Comparison of ENCODE assay signal across 24 cellular contexts in genomic region chr7:155647734-155648133, GRCh38. TPM values are rescaled to one million over a fixed set of nuclear protein-coding genes. Genes with fewer than 3 reads are reported as not detected.
DNase-seq lines count a peak whose midpoint lies in the region; ATAC-seq, FAIRE-seq and TF ChIP-seq lines count a peak whose summit lies in the region.
"Had no signal": no experiment of that assay in that cellular context is flagged by ENCODE, and none has a peak within 500 bp of the region (broad histone marks: within the 10 kb centered on the region; RNA-seq: fewer than 3 reads in every experiment).

No MANE protein-coding gene starts in this region.

- H4K20me1 ChIP-seq in HepG2 (ENCODE audit: insufficient read depth, low read length) (peaks cover 51% of the 10 kb centered on the region), OCI-LY7 (ENCODE audit: insufficient read depth, low read length) (peaks cover 12% of the 10 kb centered on the region)

- H3K27ac Mint-ChIP-seq in endodermal cell (no peak overlapping the region), type B pancreatic cell (no peak overlapping the region)
- H3K27ac Mint-ChIP-seq: H9 had no signal

- peaks cover 10% of the 10 kb centered on the region; the same call in 1 of the 2 replicates for H3K9me3 ChIP-seq in HepG2 (ENCODE audit: low read length)
- no peaks in the 10 kb centered on the region for H3K9me3 ChIP-seq in right lobe of liver
- peaks cover 32% of the 10 kb centered on the region for H3K9me3 ChIP-seq in OCI-LY7 (ENCODE audit: low read length)
- peaks cover 37% of the 10 kb centered on the region for H3K9me3 ChIP-seq in endodermal cell (ENCODE audit: control insufficient read depth, low read length)
- H3K9me3 ChIP-seq in thyroid gland: no peaks in the 10 kb centered on the region

- H3K4me2 ChIP-seq in HepG2 (ENCODE audit: low read depth, low read length) (0 out of 2 replicates have a peak overlapping the region, but pooled peaks have one; percentile 76), OCI-LY7 (ENCODE audit: low read length) (peak overlapping the region; percentile 96; the same call in 1 of the 2 replicates)

- H3K9me3 Mint-ChIP-seq in endodermal cell (peaks cover 32% of the 10 kb centered on the region), type B pancreatic cell (peaks cover 21% of the 10 kb centered on the region)

- H3K27me3 ChIP-seq in HepG2 (ENCODE audit: control insufficient read depth in 1 of 2, insufficient read depth in 2 of 2, low read length in 2 of 2) (no peaks in the 10 kb centered on the region; a peak in 1 of 5 replicates), right lobe of liver (no peaks in the 10 kb centered on the region), endodermal cell (ENCODE audit: control insufficient read depth, insufficient read depth, low read length, poor library complexity, severe bottlenecking) (no peaks in the 10 kb centered on the region), thyroid gland (no peaks in the 10 kb centered on the region)

- no peak overlapping the region for H3K9ac ChIP-seq in HepG2 (ENCODE audit: insufficient read depth, low read depth, low read length)
- no peak overlapping the region for H3K9ac ChIP-seq in endodermal cell (ENCODE audit: extremely low read depth, low read length, poor library complexity, severe bottlenecking)

- no peak overlapping the region for H3K27ac ChIP-seq in HepG2 (ENCODE audit: extremely low read length, insufficient read depth, low read length)
- H3K27ac ChIP-seq in right lobe of liver: no peak overlapping the region
- peak overlapping the region; percentile 40 for H3K27ac ChIP-seq in OCI-LY7 (ENCODE audit: low read depth, low read length, poor library complexity, severe bottlenecking)
- no peak overlapping the region for H3K27ac ChIP-seq in endodermal cell (ENCODE audit: low read depth, low read length)
- no peak overlapping the region for H3K27ac ChIP-seq in thyroid gland
- H3K27ac ChIP-seq: HL-60, SK-N-MC had no signal

- in situ Hi-C loops in HepG2 (cut with HindIII; ENCODE audit: extremely low pct_ligation_motif_present, low pct_unique_long_range_greater_than_20kb): no loop called here

- no peak for ATAC-seq in HepG2
- ATAC-seq in right lobe of liver: no peak
- no peak for ATAC-seq in GM19395 (IDR thresholded peaks at IDR 0.05; ENCODE audit: unreplicated experiment)

- BruUV-seq in HepG2 (replicated peaks; lab: Mats Ljungman, UMichigan): no TSS peak
- BruUV-seq in OCI-LY7 (replicated peaks; lab: Mats Ljungman, UMichigan): no TSS peak

- CTCF ChIA-PET in HepG2 (lab: Yijun Ruan, JAX; ENCODE audit: low intra/inter-chr PET ratio, low total read pairs): no interaction called here
- CTCF ChIA-PET in OCI-LY7 (lab: Charles Lee; ENCODE audit: unreplicated experiment): no interaction called here

- H3K36me3 ChIP-seq in HepG2 (replicated peaks in 1 of 2; ENCODE audit: control insufficient read depth in 1 of 2, insufficient read depth in 2 of 2, low read length in 2 of 2): peaks cover 2 to 9% of the 10 kb centered on the region in 2 experiments; a peak in 4 of 5 replicates
- H3K36me3 ChIP-seq in right lobe of liver: peaks cover 0 to 8% (median 1%) of the 10 kb centered on the region in 4 donors
- H3K36me3 ChIP-seq in OCI-LY7 (ENCODE audit: insufficient read depth, low read length): peaks cover 49% of the 10 kb centered on the region
- peaks cover 37% of the 10 kb centered on the region for H3K36me3 ChIP-seq in endodermal cell (ENCODE audit: control insufficient read depth, insufficient read depth, low read length)
- H3K36me3 ChIP-seq in thyroid gland: no peaks in the 10 kb centered on the region

- DNase-seq in HepG2 (ENCODE audit: low spot score): no peak
- DNase-seq in right lobe of liver: no peak
- DNase-seq in OCI-LY7 (ENCODE audit: low spot score): no peak
- DNase-seq in endodermal cell: no peak
- DNase-seq in type B pancreatic cell (ENCODE audit: extremely low spot score, unreplicated experiment): no peak
- DNase-seq in NCI-H510A (lab: John Stamatoyannopoulos, UW): no peak
- DNase-seq in thyroid gland: no peak
- DNase-seq: Calu3; CD4-positive, alpha-beta memory T cell; DMS53; H9; IMR-90; NCI-H1105 treated with DMSO at 0.1 percent for 48 hours; NCI-H1694 treated with DMSO at 0.1 percent for 48 hours; NCI-H748 treated with DMSO at 0.1 percent for 48 hours; NK-92 treated with Interleukin-12 subunit alpha and Interleukin-12 subunit beta, amount 100 ng/mL, for 24 hours; OCI-M1; SHP77 had no signal

- intact Hi-C loops in HepG2 (cut with micrococcal nuclease; ENCODE audit: unreplicated experiment) (no loop called here), right lobe of liver (cut with DNase I) (no loop called here), OCI-LY7 (cut with micrococcal nuclease; ENCODE audit: unreplicated experiment) (no loop called here), thyroid gland (cut with DNase I) (no loop called here)

- no peak for TF ChIP-seq CTCF in HepG2 (CRISPR knock-in tag; IDR thresholded peaks at IDR 0.05)
- no peak for TF ChIP-seq CTCF in right lobe of liver (IDR thresholded peaks at IDR 0.05)
- TF ChIP-seq CTCF in OCI-LY7 (conservative IDR thresholded peaks at IDR 0.05; ENCODE audit: low read length): no peak
- TF ChIP-seq CTCF in endodermal cell (conservative IDR thresholded peaks at IDR 0.05): no peak
- TF ChIP-seq CTCF in type B pancreatic cell (conservative IDR thresholded peaks at IDR 0.05): no peak
- TF ChIP-seq CTCF in thyroid gland (IDR thresholded peaks at IDR 0.05): no peak

- H3K4me1 Mint-ChIP-seq in endodermal cell (peaks cover 38% of the 10 kb centered on the region), type B pancreatic cell (ENCODE audit: unreplicated experiment) (peaks cover 24% of the 10 kb centered on the region)

- POLR2A ChIA-PET in HepG2 (lab: Yijun Ruan, JAX): no interaction called here
- POLR2A ChIA-PET in OCI-LY7 (lab: Charles Lee): interaction anchor here (0.9 kb wide), 1 partner anchor 61 kb away, joined by 5 read pairs; no protein-coding TSS in a partner anchor

- no peak for FAIRE-seq in HepG2 (lab: Jason Lieb, UNC)
- FAIRE-seq: GM12892, GM18507 had no signal

- TF ChIP-seq EP300 in HepG2 (IDR thresholded peaks at IDR 0.05; ENCODE audit: low read depth in 2 of 2, low read length in 2 of 2): no peak
- TF ChIP-seq EP300 in HepG2 (CRISPR knock-in tag; IDR thresholded peaks at IDR 0.05; ENCODE audit: borderline replicate concordance): no peak

- no peak overlapping the region for H3K4me3 Mint-ChIP-seq in endodermal cell
- H3K4me3 Mint-ChIP-seq in type B pancreatic cell: peak overlapping the region; percentile 34
- H3K4me3 Mint-ChIP-seq: B cell, H9 had no signal

- H3K4me1 ChIP-seq in HepG2 (ENCODE audit: insufficient read depth, low read length) (peaks cover 74% of the 10 kb centered on the region), right lobe of liver (peaks cover 0 to 46% (median 14%) of the 10 kb centered on the region in 4 donors), OCI-LY7 (ENCODE audit: insufficient read depth, low read length, poor library complexity, severe bottlenecking) (peaks cover 57% of the 10 kb centered on the region), endodermal cell (ENCODE audit: control insufficient read depth, insufficient read depth, low read length) (no peaks in the 10 kb centered on the region), thyroid gland (peaks cover 10 to 25% of the 10 kb centered on the region in 2 donors)

- TF ChIP-seq RAD21 in HepG2 (CRISPR knock-in tag; IDR thresholded peaks at IDR 0.05): no peak

- H3K4me3 ChIP-seq in HepG2 (replicated peaks in 1 of 3; ENCODE audit: insufficient read depth in 1 of 3, low read depth in 2 of 3, low read length in 3 of 3) (no peak overlapping the region), right lobe of liver (no peak overlapping the region), OCI-LY7 (ENCODE audit: low read depth, low read length, poor library complexity, severe bottlenecking) (peak overlapping the region; percentile 5), endodermal cell (ENCODE audit: low read length) (peak overlapping the region; percentile 96), thyroid gland (replicated peaks in 1 of 3) (no peak overlapping the region)

- peaks cover 50% of the 10 kb centered on the region for H3K36me3 Mint-ChIP-seq in endodermal cell (ENCODE audit: low read depth)
- H3K36me3 Mint-ChIP-seq in type B pancreatic cell: peaks cover 66% of the 10 kb centered on the region

- peaks cover 88% of the 10 kb centered on the region for H3K79me2 ChIP-seq in HepG2 (ENCODE audit: insufficient read depth, low read length)
- peaks cover 93% of the 10 kb centered on the region for H3K79me2 ChIP-seq in OCI-LY7 (ENCODE audit: insufficient read depth, low read depth, low read length)

- TF ChIP-seq POLR2A in HepG2 (IDR thresholded peaks at IDR 0.05; ENCODE audit: insufficient read depth in 1 of 2, low read depth in 2 of 2, low read length in 2 of 2) (no peak), right lobe of liver (IDR thresholded peaks at IDR 0.05) (no peak), thyroid gland (IDR thresholded peaks at IDR 0.05) (no peak)

- H2AFZ ChIP-seq in HepG2 (ENCODE audit: low read length): no peak overlapping the region
- H2AFZ ChIP-seq in OCI-LY7 (ENCODE audit: low read length): no peak overlapping the region

- H3K9me2 ChIP-seq in OCI-LY7 (ENCODE audit: insufficient read depth, low read length): no peaks in the 10 kb centered on the region

- H3K27me3 Mint-ChIP-seq in endodermal cell (ENCODE audit: insufficient read depth) (no peaks in the 10 kb centered on the region), type B pancreatic cell (no peaks in the 10 kb centered on the region)
- H3K27me3 Mint-ChIP-seq: B cell; CD4-positive, alpha-beta memory T cell had no signal

- 97% methylated on average over 2 of the region's 2 CpGs for WGBS in HepG2 (ENCODE audit: low lambda C conversion rate)
- 95% methylated on average over 2 of the region's 2 CpGs for whole genome bisulfite sequencing in right lobe of liver (ENCODE audit: insufficient coverage, low coverage, low lambda C conversion rate, missing lambda C conversion rate)
- 100% methylated on average over 2 of the region's 2 CpGs; no CpG with 5 or more reads in 1 of the 2 experiments for WGBS in endodermal cell (ENCODE audit: insufficient coverage in 1 of 2, insufficient read length in 1 of 2), 2 experiments
- WGBS in thyroid gland, 2 donors: 98% methylated on average over 2 of the region's 2 CpGs

RNA-seq across cellular contexts. Expression of gene RBM33, which starts 3.3 kb away (rescaled TPM):
- total RNA-seq in HepG2 (2016; rRNA removed; fragmentation: Illumina TruSeq; extraction: Trizol) (22.3 and 28.9 TPM in 2 replicates), right lobe of liver (10 to 100 TPM; 24.9 to 55.1 (median 32.0) TPM), OCI-LY7 (2022) (127 and 150 TPM in 2 replicates), endodermal cell (10 to 100 TPM; 86.8 to 87.1 TPM), type B pancreatic cell (ENCODE audit: low replicate concordance) (60.2 and 67.2 TPM in 2 replicates), thyroid gland (10 to 100 TPM; 35.7 to 59.9 (median 44.5) TPM)
- 316 and 350 TPM in 2 replicates for total RNA-seq in HepG2 (2016; cell fraction: cytosol; rRNA removed; fragmentation: Illumina TruSeq; extraction: Trizol; ENCODE audit: low read depth)
- 18.9 and 26.2 TPM in 2 replicates for total RNA-seq in HepG2 (2016; cell fraction: insoluble cytoplasmic fraction; rRNA removed; fragmentation: Illumina TruSeq; extraction: Trizol)
- 57.6 and 59.9 TPM in 2 replicates for total RNA-seq in HepG2 (2016; cell fraction: membrane; rRNA removed; fragmentation: Illumina TruSeq; extraction: Trizol)
- total RNA-seq in HepG2 (2016; cell fraction: nucleus; rRNA removed; fragmentation: Illumina TruSeq; extraction: Trizol): 50.1 and 55.5 TPM in 2 replicates
- polyA plus RNA-seq in HepG2 (2011; rRNA removed): 12.4 TPM in 2 replicates
- polyA plus RNA-seq in HepG2 (2011; cell fraction: cytosol; rRNA removed): 5.1 and 5.5 TPM in 2 replicates
- polyA plus RNA-seq in HepG2 (2011; cell fraction: nucleus; rRNA removed): 79.7 and 90.7 TPM in 2 replicates
- 26.4 and 28.0 TPM in 2 replicates for polyA plus RNA-seq in HepG2 (2012)
- 3.1 and 3.3 TPM in 2 replicates for polyA plus RNA-seq in HepG2 (2016; cell fraction: cytosol; fragmentation: Illumina TruSeq; extraction: Trizol; ENCODE audit: low read depth)
- polyA plus RNA-seq in HepG2 (2016; cell fraction: insoluble cytoplasmic fraction; fragmentation: Illumina TruSeq; extraction: Trizol; ENCODE audit: low read depth): 10.1 and 11.9 TPM in 2 replicates
- 4.5 and 4.7 TPM in 2 replicates for polyA plus RNA-seq in HepG2 (2016; cell fraction: membrane; fragmentation: Illumina TruSeq; extraction: Trizol; ENCODE audit: low read depth)
- 38.9 and 41.2 TPM in 2 replicates for polyA plus RNA-seq in HepG2 (2016; cell fraction: nucleus; fragmentation: Illumina TruSeq; extraction: Trizol; ENCODE audit: insufficient read depth, low read depth)
- polyA minus RNA-seq in HepG2 (2011; rRNA and poly(A)+ RNA removed; ENCODE audit: low replicate concordance): 18.7 and 23.4 TPM in 2 replicates
- polyA minus RNA-seq in HepG2 (2011; cell fraction: cytosol; rRNA and poly(A)+ RNA removed): 21.6 and 23.1 TPM in 2 replicates
- 99.0 and 111 TPM in 2 replicates for polyA minus RNA-seq in HepG2 (2011; cell fraction: nucleus; rRNA and poly(A)+ RNA removed)
- total RNA-seq in OCI-LY7 (2014; rRNA removed; shearing (Covaris generic)): 67.6 and 79.2 TPM in 2 replicates
- 45.7 TPM for polyA plus RNA-seq in endodermal cell (2013, experiment 1 of 2)
- 47.6 TPM for polyA plus RNA-seq in endodermal cell (2013, experiment 2 of 2)

Comparison
In these comparisons a context has a peak if more than half of its experiments do, and no peak if none do; other contexts are left out.
1. H3K4me3 ChIP-seq: peak in OCI-LY7 (single experiment) and endodermal cell (single experiment); none in HepG2 (0 of 3), right lobe of liver (0 of 3) and thyroid gland (0 of 3).